Comparison of ENCODE assay signal across 31 cellular contexts in the genomic region with DNA sequence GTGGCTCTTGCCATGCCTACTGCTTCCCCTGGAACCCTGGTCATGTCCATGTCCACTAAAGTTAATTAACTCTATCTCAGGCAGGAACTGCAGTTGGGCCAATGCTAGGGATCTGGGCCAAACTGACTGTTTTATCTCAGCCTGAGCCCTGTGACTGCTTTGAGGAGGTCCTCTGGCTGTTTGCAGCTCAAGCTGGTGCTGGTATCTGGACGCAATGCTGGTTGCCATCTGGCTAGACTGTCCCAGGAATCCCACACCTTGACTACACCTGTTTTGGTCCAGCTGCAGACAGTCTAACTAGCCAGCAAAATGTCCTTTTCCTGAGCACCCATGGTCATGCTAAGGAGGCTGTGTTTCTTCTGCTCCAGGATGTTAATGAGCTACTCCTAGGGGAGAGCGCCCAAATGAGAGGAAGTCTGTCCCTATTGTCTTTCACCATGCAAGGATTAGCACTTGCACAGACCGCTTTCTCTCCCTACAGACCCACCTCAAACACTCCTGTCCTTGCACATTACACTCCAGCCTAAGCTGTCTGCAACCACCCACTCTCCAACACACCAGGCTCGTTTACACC.
"Had no signal": no experiment of that assay in that cellular context is flagged by ENCODE, and none has a peak within 500 bp of the region (broad histone marks: within the 10 kb centered on the region; RNA-seq: fewer than 3 reads in every experiment).

No MANE protein-coding gene starts in this region.

- H3K4me3 Mint-ChIP-seq: activated CD4-positive, alpha-beta memory T cell treated with anti-CD3 and anti-CD28 coated beads, Interleukin-2, amount 10 ng/mL, durations not matched to agents 7 days and 5 days; activated CD8-positive, alpha-beta memory T cell treated with anti-CD3 and anti-CD28 coated beads, Interleukin-2, amount 10 ng/mL, durations not matched to agents 7 days and 5 days; activated naive CD4-positive, alpha-beta T cell treated with anti-CD3 and anti-CD28 coated beads, Interleukin-2, amount 10 ng/mL, durations not matched to agents 7 days and 5 days; activated naive CD8-positive, alpha-beta T cell had no signal

- H3K9ac ChIP-seq: KMS-11 had no signal

- H3K4me3 ChIP-seq: ascending aorta, Peyer's patch had no signal

- H3K4me2 ChIP-seq: KMS-11 had no signal

- H3K27me3 ChIP-seq: ascending aorta, Peyer's patch had no signal

- ATAC-seq: activated CD8-positive, alpha-beta memory T cell treated with anti-CD3 and anti-CD28 coated beads, Interleukin-2, amount 10 ng/mL, durations not matched to agents 7 days and 5 days; PC-3 had no signal

- H3K9me3 Mint-ChIP-seq: activated naive CD4-positive, alpha-beta T cell treated with anti-CD3 and anti-CD28 coated beads, Interleukin-2, amount 10 ng/mL, durations not matched to agents 7 days and 5 days had no signal

- H3K9me3 ChIP-seq: ascending aorta, Peyer's patch had no signal

- H3K4me1 Mint-ChIP-seq: activated CD4-positive, alpha-beta memory T cell treated with anti-CD3 and anti-CD28 coated beads, Interleukin-2, amount 10 ng/mL, durations not matched to agents 7 days and 5 days; activated CD8-positive, alpha-beta memory T cell treated with anti-CD3 and anti-CD28 coated beads, Interleukin-2, amount 10 ng/mL, durations not matched to agents 7 days and 5 days; activated naive CD4-positive, alpha-beta T cell treated with anti-CD3 and anti-CD28 coated beads, Interleukin-2, amount 10 ng/mL, durations not matched to agents 7 days and 5 days had no signal

- H3K27ac Mint-ChIP-seq: activated CD4-positive, alpha-beta memory T cell treated with anti-CD3 and anti-CD28 coated beads, Interleukin-2, amount 10 ng/mL, durations not matched to agents 7 days and 5 days; activated CD8-positive, alpha-beta memory T cell treated with anti-CD3 and anti-CD28 coated beads, Interleukin-2, amount 10 ng/mL, durations not matched to agents 7 days and 5 days; activated naive CD4-positive, alpha-beta T cell treated with anti-CD3 and anti-CD28 coated beads, Interleukin-2, amount 10 ng/mL, durations not matched to agents 7 days and 5 days; activated naive CD8-positive, alpha-beta T cell had no signal

- DNase-seq: activated CD4-positive, alpha-beta memory T cell treated with anti-CD3 and anti-CD28 coated beads, Interleukin-2, amount 10 ng/mL, durations not matched to agents 7 days and 5 days; activated CD4-positive, alpha-beta T cell treated with anti-CD3 and anti-CD28 coated beads for 1 hour; activated CD4-positive, alpha-beta T cell treated with anti-CD3 and anti-CD28 coated beads for 48 hours; activated CD4-positive, CD25-positive, alpha-beta regulatory T cell; activated CD8-positive, alpha-beta memory T cell treated with anti-CD3 and anti-CD28 coated beads for 24 hours; activated CD8-positive, alpha-beta memory T cell treated with anti-CD3 and anti-CD28 coated beads, Interleukin-2, amount 10 ng/mL, durations not matched to agents 7 days and 5 days; activated CD8-positive, alpha-beta memory T cell treated with anti-CD3 and anti-CD28 coated beads, Interleukin-2, amount 50 U/mL, for 48 hours; activated effector memory CD4-positive, alpha-beta T cell treated with Interleukin-2 at 50 U/mL for 16 hours; activated naive CD4-positive, alpha-beta T cell treated with anti-CD3 and anti-CD28 coated beads, Interleukin-2, amount 10 ng/mL, durations not matched to agents 7 days and 5 days; activated T-cell treated with anti-CD3 and anti-CD28 coated beads, Interleukin-2, amount 50 U/mL, for 48 hours; amygdala; caudate nucleus; MM.1S; MV-4-11; NCI-H1092; NCI-H1436 treated with DMSO at 0.1 percent for 48 hours; NCI-H1694 treated with DMSO at 0.1 percent for 48 hours; NCI-H2029; NCI-H345; NCI-H524 treated with DMSO at 0.1 percent for 48 hours; PC-3; Peyer's patch; RPMI8226; SW 1271; T-helper 1 cell; T-helper 2 cell; T-helper 9 cell had no signal

- H3K4me1 ChIP-seq: ascending aorta, Peyer's patch had no signal

- H3K27ac ChIP-seq: ascending aorta, KMS-11, Peyer's patch, VCaP had no signal

- H3K27me3 Mint-ChIP-seq: activated CD4-positive, alpha-beta memory T cell treated with anti-CD3 and anti-CD28 coated beads, Interleukin-2, amount 10 ng/mL, durations not matched to agents 7 days and 5 days; activated CD8-positive, alpha-beta memory T cell treated with anti-CD3 and anti-CD28 coated beads, Interleukin-2, amount 10 ng/mL, durations not matched to agents 7 days and 5 days; activated naive CD4-positive, alpha-beta T cell treated with anti-CD3 and anti-CD28 coated beads, Interleukin-2, amount 10 ng/mL, durations not matched to agents 7 days and 5 days; activated naive CD8-positive, alpha-beta T cell had no signal

- H3K36me3 Mint-ChIP-seq: activated CD8-positive, alpha-beta memory T cell treated with anti-CD3 and anti-CD28 coated beads, Interleukin-2, amount 10 ng/mL, durations not matched to agents 7 days and 5 days; activated naive CD4-positive, alpha-beta T cell treated with anti-CD3 and anti-CD28 coated beads, Interleukin-2, amount 10 ng/mL, durations not matched to agents 7 days and 5 days; activated naive CD8-positive, alpha-beta T cell had no signal

- H3K36me3 ChIP-seq: ascending aorta, Peyer's patch had no signal
